ENCODE assay signal across 8 cellular contexts in genomic region chr2:121529439-121530209, GRCh38. TPM values are rescaled to one million over a fixed set of nuclear protein-coding genes. Genes with fewer than 3 reads are reported as not detected.
A peak's percentile ranks its signal among the peaks of the same experiment; 100 is the strongest.
DNase-seq lines count a peak whose midpoint lies in the region; ATAC-seq and TF ChIP-seq lines count a peak whose summit lies in the region.

No MANE protein-coding gene starts in this region.

- H3K27me3 Mint-ChIP-seq in osteocyte (ENCODE audit: unreplicated experiment): no peaks in the 10 kb centered on the region

- H3K4me1 Mint-ChIP-seq in osteocyte (ENCODE audit: unreplicated experiment): peaks cover 37% of the 10 kb centered on the region

- H3K27me3 ChIP-seq in A673 (replicated peaks; ENCODE audit: insufficient read depth, low read depth, low read length, poor library complexity) (no peaks in the 10 kb centered on the region), adipocyte (replicated peaks; ENCODE audit: control insufficient read depth, insufficient read depth, low read length) (no peaks in the 10 kb centered on the region)

- POLR2A ChIA-PET in A673 (lab: Charles Lee; ENCODE audit: low non-redundant PET): interaction anchor here (0.6 to 1.4 kb wide), 2 partner anchors 17 to 88 kb away, joined by 3 to 5 read pairs; no protein-coding TSS in a partner anchor

- CTCF ChIA-PET in A673 (lab: Charles Lee): interaction anchor here (0.5 kb wide), 1 partner anchor 100 kb away, joined by 3 read pairs; no protein-coding TSS in a partner anchor

- H3K9me3 ChIP-seq in A673 (ENCODE audit: low read depth, low read length, poor library complexity, severe bottlenecking) (no peaks in the 10 kb centered on the region), adipocyte (ENCODE audit: control insufficient read depth, low read length) (no peaks in the 10 kb centered on the region)

- ATAC-seq in HG02943 (IDR thresholded peaks at IDR 0.05; ENCODE audit: low read depth, unreplicated experiment): peak; percentile 7

- intact Hi-C loops in A673 (cut with micrococcal nuclease; ENCODE audit: unreplicated experiment): loop anchor here (2.0 to 5.0 kb wide), 2 partner anchors 127 to 208 kb away; partner anchors contain the start of gene NIFK
- intact Hi-C loops in cardiac septum (cut with DNase I): loop anchor here (1.0 to 5.0 kb wide), 3 partner anchors 122 to 207 kb away; partner anchors contain the start of gene NIFK

- H3K9me3 Mint-ChIP-seq in osteocyte (ENCODE audit: unreplicated experiment): no peaks in the 10 kb centered on the region

- peaks cover 14% of the 10 kb centered on the region for H3K36me3 ChIP-seq in A673 (ENCODE audit: insufficient read depth, low read length, poor library complexity, severe bottlenecking)
- H3K36me3 ChIP-seq in adipocyte (ENCODE audit: control insufficient read depth, insufficient read depth, low read length, severe bottlenecking): peaks cover 9% of the 10 kb centered on the region

- peak overlapping the region; percentile 98 for H3K27ac Mint-ChIP-seq in osteocyte (ENCODE audit: unreplicated experiment)

- H3K36me3 Mint-ChIP-seq in osteocyte (ENCODE audit: unreplicated experiment): peaks cover 5% of the 10 kb centered on the region

- BruUV-seq in A673 (replicated peaks; lab: Mats Ljungman, UMichigan): TSS peak; percentile 28

- H3K4me1 ChIP-seq in A673 (ENCODE audit: insufficient read depth, low read length, poor library complexity, severe bottlenecking) (peaks cover 32% of the 10 kb centered on the region), adipocyte (ENCODE audit: control insufficient read depth, insufficient read depth, low read length) (peaks cover 46% of the 10 kb centered on the region)

- peak overlapping the region; percentile 99 for H3K27ac ChIP-seq in A673 (ENCODE audit: low read depth, low read length, poor library complexity, severe bottlenecking)

- peak overlapping the region; percentile 96 for H3K9ac ChIP-seq in adipocyte (ENCODE audit: low read length)

- TF ChIP-seq CTCF in A673 (conservative IDR thresholded peaks at IDR 0.05; ENCODE audit: low read depth, low read length) (no peak), osteocyte (IDR thresholded peaks at IDR 0.05) (no peak)

- peak; percentile 81 for DNase-seq in A673 (ENCODE audit: low spot score)
- peak; percentile 16 for DNase-seq in GF-D8 (lab: John Stamatoyannopoulos, UW)
- peak; percentile 41 to 62 for DNase-seq in NCI-H446 (lab: John Stamatoyannopoulos, UW)
- DNase-seq in adipocyte (ENCODE audit: low read depth): peak; percentile 70
- DNase-seq in cardiac septum (ENCODE audit: low spot score): peak; percentile 79
- DNase-seq in osteocyte (ENCODE audit: extremely low spot score, unreplicated experiment): no peak
- no peak for DNase-seq in inferior parietal cortex (ENCODE audit: extremely low spot score)

- peak overlapping the region; percentile 90 for H3K4me3 Mint-ChIP-seq in osteocyte (ENCODE audit: unreplicated experiment)

- peak overlapping the region; percentile 77 for H3K4me3 ChIP-seq in A673 (ENCODE audit: low read depth, low read length, poor library complexity, severe bottlenecking)
- peak overlapping the region; percentile 92 for H3K4me3 ChIP-seq in adipocyte (ENCODE audit: low read length)

RNA-seq across cellular contexts. Expression of gene RNU4ATAC, which starts 1.1 kb away (rescaled TPM):
- not detected in 2 replicates for total RNA-seq in A673 (2021)
- not detected for total RNA-seq in cardiac septum
- total RNA-seq in osteocyte: not detected in 2 replicates

Comparison
In these comparisons a context has a peak if more than half of its experiments do, and no peak if none do; other contexts are left out.
1. DNase-seq: peak in A673 (single experiment), GF-D8 (single experiment), NCI-H446 (2 of 2), adipocyte (single experiment) and cardiac septum (single experiment); none in osteocyte (single experiment) and inferior parietal cortex (single experiment).